22 cellular contexts compared by ENCODE assay signal in genomic region chr11:115051938-115052590, GRCh38.
"Had no signal": no experiment of that assay in that cellular context is flagged by ENCODE, and none has a peak within 500 bp of the region (broad histone marks: within the 10 kb centered on the region; RNA-seq: fewer than 3 reads in every experiment).

No MANE protein-coding gene starts in this region.

- H3K4me3 ChIP-seq: MG63, SJSA1, SK-N-MC had no signal

- ATAC-seq: HepG2 had no signal

- H3K27me3 ChIP-seq: MG63, SJSA1 had no signal

- FAIRE-seq: HepG2, RCC 7860 had no signal

- H3K36me3 ChIP-seq: MG63, SJSA1 had no signal

- H3K27ac ChIP-seq: SJSA1, SK-N-MC had no signal

- H3K9me3 ChIP-seq: SJSA1 had no signal

- DNase-seq: IMR-90, Karpas-422, KG1, MG63, NCI-H1092, NCI-H1436, NCI-H187, NCI-H2029, NCI-H2081 treated with DMSO at 0.1 percent for 48 hours, NCI-H2171, NCI-H226, NCI-H510A, NCI-H524 treated with DMSO at 0.1 percent for 48 hours, NCI-H69, NCI-H774, Right ventricle myocardium superior, RPMI8226, SIG-M5 had no signal

- H3K4me1 ChIP-seq: SJSA1 had no signal
